ENCODE assay signal across 8 cellular contexts in the genomic region with DNA sequence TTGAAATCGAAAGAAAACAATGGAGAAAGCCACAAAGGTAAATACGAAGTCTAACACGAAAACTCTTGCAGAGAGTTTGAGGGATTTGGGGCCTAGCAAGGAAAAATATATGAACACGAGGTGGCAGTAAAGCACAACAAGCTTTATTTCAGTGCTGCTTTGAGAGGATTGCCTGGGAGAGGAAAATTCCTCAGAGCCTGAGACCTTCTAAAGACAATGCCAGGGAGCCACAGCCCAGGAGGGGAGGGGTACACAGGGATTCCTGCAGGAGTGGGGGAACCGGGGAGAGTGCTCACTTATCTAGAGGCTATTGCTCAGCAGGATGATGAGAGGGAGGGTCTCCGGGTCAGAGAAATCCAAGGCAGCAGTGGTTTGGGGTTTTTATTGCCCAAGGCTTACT.
DNase-seq lines count a peak whose midpoint lies in the region; ATAC-seq, FAIRE-seq and TF ChIP-seq lines count a peak whose summit lies in the region.

No MANE protein-coding gene starts in this region.

- no peak overlapping the region for H3K23ac ChIP-seq in mesendoderm (ENCODE audit: low read length)

- H2BK5ac ChIP-seq in mesendoderm (ENCODE audit: low read length), result peak overlapping the region; percentile 82

- no peak overlapping the region for H2AK5ac ChIP-seq in mesendoderm (ENCODE audit: low read length)

- no peaks in the 10 kb centered on the region for H3K79me1 ChIP-seq in mesendoderm (ENCODE audit: low read length)

- H3K4me1 ChIP-seq in mesendoderm (ENCODE audit: control insufficient read depth, low read depth, low read length), result no peaks in the 10 kb centered on the region

- H3K79me2 ChIP-seq in mesendoderm (ENCODE audit: control insufficient read depth, insufficient read depth, low read length), result no peaks in the 10 kb centered on the region

- DNase-seq in GM12865 (ENCODE audit: low read depth) (peak; percentile 44), NCI-H2196 treated with DMSO at 0.1 percent for 48 hours (lab: John Stamatoyannopoulos, UW; ENCODE audit: unreplicated experiment) (peak; percentile 48), T47D (ENCODE audit: low read depth in 1 of 2, low spot score in 1 of 2) (peak; percentile 37 to 81), mesendoderm (peak; percentile 99)
- DNase-seq in activated naive CD4-positive, alpha-beta T cell treated with Interleukin-2 at 50 U/mL for 16 hours, result no peak

- peak; percentile 14 for FAIRE-seq in A204.1 (lab: Jason Lieb, UNC)

- H3K27ac ChIP-seq in mesendoderm (ENCODE audit: low read depth, low read length), result peak overlapping the region; percentile 72

- H3K4ac ChIP-seq in mesendoderm (ENCODE audit: low read depth, low read length), result no peak overlapping the region

- H4K8ac ChIP-seq in mesendoderm (ENCODE audit: low read depth, low read length), result no peak overlapping the region

- ATAC-seq in HG03460 (IDR thresholded peaks at IDR 0.05; ENCODE audit: unreplicated experiment), result no peak
- no peak for ATAC-seq in HG03457 (IDR thresholded peaks at IDR 0.05; ENCODE audit: unreplicated experiment)

- no peak overlapping the region for H2BK15ac ChIP-seq in mesendoderm (replicated peaks; ENCODE audit: low read depth)

- no peak overlapping the region for H3K4me3 ChIP-seq in GM12865 (ENCODE audit: low read depth, low read length)
- no peak overlapping the region for H3K4me3 ChIP-seq in mesendoderm (ENCODE audit: low read length)

- WGBS in mesendoderm (ENCODE audit: extremely low coverage, insufficient coverage, low lambda C conversion rate), result no CpG with 5 or more reads among the region's 6 CpGs

- H4K5ac ChIP-seq in mesendoderm (ENCODE audit: low read length), result no peak overlapping the region

- peak overlapping the region; percentile 94 for H2BK120ac ChIP-seq in mesendoderm (ENCODE audit: low read depth, low read length)

- TF ChIP-seq CTCF in GM12865 (IDR thresholded peaks at IDR 0.05; ENCODE audit: insufficient read depth, low read depth, low read length, missing control alignments), result peak; percentile 42

- in situ Hi-C loops in T47D (cut with HindIII; ENCODE audit: low pct_unique_long_range_greater_than_20kb, low sequenced_read_pairs), result no loop called here

- no peak overlapping the region for H3K4me2 ChIP-seq in mesendoderm (ENCODE audit: low read length)

- H3K9ac ChIP-seq in mesendoderm (ENCODE audit: low read length), result peak overlapping the region; percentile 39

- H3K56ac ChIP-seq in mesendoderm (ENCODE audit: low read length), result peak overlapping the region; percentile 80

- H3K18ac ChIP-seq in mesendoderm (ENCODE audit: low read length), result peak overlapping the region; percentile 87

- no peaks in the 10 kb centered on the region for H3K36me3 ChIP-seq in mesendoderm (ENCODE audit: control insufficient read depth, insufficient read depth, low read length)

- H3K27me3 ChIP-seq in mesendoderm (ENCODE audit: insufficient read depth, low read length, poor library complexity), result no peaks in the 10 kb centered on the region
